Comparison of ENCODE assay signal across 2 cellular contexts in the genomic region with DNA sequence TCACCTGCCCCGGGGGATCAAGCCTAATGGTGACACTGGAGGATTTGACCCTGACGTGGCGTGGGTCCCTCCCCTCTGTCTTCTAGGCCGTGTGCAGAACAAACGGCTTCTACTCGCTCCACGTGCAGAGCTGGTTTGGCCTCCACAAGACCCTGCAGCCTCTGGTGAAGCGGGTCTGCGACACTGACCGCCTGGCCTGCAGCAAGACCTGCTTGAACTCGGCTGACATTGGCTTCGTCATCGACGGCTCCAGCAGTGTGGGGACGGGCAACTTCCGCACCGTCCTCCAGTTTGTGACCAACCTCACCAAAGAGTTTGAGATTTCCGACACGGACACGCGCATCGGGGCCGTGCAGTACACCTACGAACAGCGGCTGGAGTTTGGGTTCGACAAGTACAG.
TF ChIP-seq lines count a peak whose summit lies in the region.

No MANE protein-coding gene starts in this region.

TF ChIP-seq in GM23338, 12 proteins besides CTCF, POLR2A, EP300 and RAD21:
- TF ChIP-seq, protein P1, sequence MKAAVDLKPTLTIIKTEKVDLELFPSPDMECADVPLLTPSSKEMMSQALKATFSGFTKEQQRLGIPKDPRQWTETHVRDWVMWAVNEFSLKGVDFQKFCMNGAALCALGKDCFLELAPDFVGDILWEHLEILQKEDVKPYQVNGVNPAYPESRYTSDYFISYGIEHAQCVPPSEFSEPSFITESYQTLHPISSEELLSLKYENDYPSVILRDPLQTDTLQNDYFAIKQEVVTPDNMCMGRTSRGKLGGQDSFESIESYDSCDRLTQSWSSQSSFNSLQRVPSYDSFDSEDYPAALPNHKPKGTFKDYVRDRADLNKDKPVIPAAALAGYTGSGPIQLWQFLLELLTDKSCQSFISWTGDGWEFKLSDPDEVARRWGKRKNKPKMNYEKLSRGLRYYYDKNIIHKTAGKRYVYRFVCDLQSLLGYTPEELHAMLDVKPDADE (IDR thresholded peaks at IDR 0.05): no peak
- TF ChIP-seq POLR2AphosphoS5 (IDR thresholded peaks at IDR 0.05; ENCODE audit: low read depth) (no peak), STAT1 (IDR thresholded peaks at IDR 0.05; ENCODE audit: unreplicated experiment) (no peak), ZNF114 (CRISPR knock-in tag; IDR thresholded peaks at IDR 0.05) (no peak), CREB1 (CRISPR knock-in tag; IDR thresholded peaks at IDR 0.05; ENCODE audit: low read depth) (no peak), ZNF331 (CRISPR knock-in tag; IDR thresholded peaks at IDR 0.05; ENCODE audit: low read depth) (no peak)
- TF ChIP-seq, protein P2, sequence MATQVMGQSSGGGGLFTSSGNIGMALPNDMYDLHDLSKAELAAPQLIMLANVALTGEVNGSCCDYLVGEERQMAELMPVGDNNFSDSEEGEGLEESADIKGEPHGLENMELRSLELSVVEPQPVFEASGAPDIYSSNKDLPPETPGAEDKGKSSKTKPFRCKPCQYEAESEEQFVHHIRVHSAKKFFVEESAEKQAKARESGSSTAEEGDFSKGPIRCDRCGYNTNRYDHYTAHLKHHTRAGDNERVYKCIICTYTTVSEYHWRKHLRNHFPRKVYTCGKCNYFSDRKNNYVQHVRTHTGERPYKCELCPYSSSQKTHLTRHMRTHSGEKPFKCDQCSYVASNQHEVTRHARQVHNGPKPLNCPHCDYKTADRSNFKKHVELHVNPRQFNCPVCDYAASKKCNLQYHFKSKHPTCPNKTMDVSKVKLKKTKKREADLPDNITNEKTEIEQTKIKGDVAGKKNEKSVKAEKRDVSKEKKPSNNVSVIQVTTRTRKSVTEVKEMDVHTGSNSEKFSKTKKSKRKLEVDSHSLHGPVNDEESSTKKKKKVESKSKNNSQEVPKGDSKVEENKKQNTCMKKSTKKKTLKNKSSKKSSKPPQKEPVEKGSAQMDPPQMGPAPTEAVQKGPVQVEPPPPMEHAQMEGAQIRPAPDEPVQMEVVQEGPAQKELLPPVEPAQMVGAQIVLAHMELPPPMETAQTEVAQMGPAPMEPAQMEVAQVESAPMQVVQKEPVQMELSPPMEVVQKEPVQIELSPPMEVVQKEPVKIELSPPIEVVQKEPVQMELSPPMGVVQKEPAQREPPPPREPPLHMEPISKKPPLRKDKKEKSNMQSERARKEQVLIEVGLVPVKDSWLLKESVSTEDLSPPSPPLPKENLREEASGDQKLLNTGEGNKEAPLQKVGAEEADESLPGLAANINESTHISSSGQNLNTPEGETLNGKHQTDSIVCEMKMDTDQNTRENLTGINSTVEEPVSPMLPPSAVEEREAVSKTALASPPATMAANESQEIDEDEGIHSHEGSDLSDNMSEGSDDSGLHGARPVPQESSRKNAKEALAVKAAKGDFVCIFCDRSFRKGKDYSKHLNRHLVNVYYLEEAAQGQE (IDR thresholded peaks at IDR 0.05; ENCODE audit: unreplicated experiment): no peak

TF ChIP-seq in H1, 55 proteins besides CTCF, POLR2A, EP300 and RAD21:
- TF ChIP-seq NANOG (IDR thresholded peaks at IDR 0.05; ENCODE audit: insufficient read depth, low read depth, low read length, poor library complexity, severe bottlenecking) (no peak), JUND (IDR thresholded peaks at IDR 0.05; ENCODE audit: low read length) (no peak), YY1 (IDR thresholded peaks at IDR 0.05; ENCODE audit: low read depth, low read length) (no peak), JUN (IDR thresholded peaks at IDR 0.05; ENCODE audit: low read depth, low read length) (no peak), HDAC2 (IDR thresholded peaks at IDR 0.05; ENCODE audit: borderline replicate concordance in 1 of 2, low read depth in 2 of 2, low read length in 2 of 2) (no peak), KDM5A (IDR thresholded peaks at IDR 0.05; ENCODE audit: low read length) (no peak), HDAC6 (IDR thresholded peaks at IDR 0.05; ENCODE audit: low read depth, low read length) (no peak), SUZ12 (IDR thresholded peaks at IDR 0.05; ENCODE audit: low read length) (no peak), CHD1 (IDR thresholded peaks at IDR 0.05; ENCODE audit: low read depth, low read length) (no peak), EZH2 (IDR thresholded peaks at IDR 0.05; ENCODE audit: low read depth, low read length, severe bottlenecking) (no peak), POU5F1 (IDR thresholded peaks at IDR 0.05; ENCODE audit: low read depth, low read length) (no peak), SRF (IDR thresholded peaks at IDR 0.05; ENCODE audit: low read depth, low read length) (no peak), PHF8 (conservative IDR thresholded peaks at IDR 0.05; ENCODE audit: low read depth, low read length) (no peak), TBP (IDR thresholded peaks at IDR 0.05; ENCODE audit: low read depth, low read length) (no peak), BRCA1 (IDR thresholded peaks at IDR 0.05; ENCODE audit: low read depth, low read length) (no peak), TCF12 (IDR thresholded peaks at IDR 0.05; ENCODE audit: low read depth, low read length) (no peak), FOSL1 (IDR thresholded peaks at IDR 0.05; ENCODE audit: insufficient read depth, low read depth, low read length) (no peak), SIX5 (IDR thresholded peaks at IDR 0.05; ENCODE audit: low read depth, low read length) (no peak), TAF1 (IDR thresholded peaks at IDR 0.05; ENCODE audit: low read depth, low read length) (no peak)
